23 cellular contexts compared by ENCODE assay signal in genomic region chr14:90728951-90729350, GRCh38.
DNase-seq lines count a peak whose midpoint lies in the region; FAIRE-seq and TF ChIP-seq lines count a peak whose summit lies in the region.
"Had no signal": no experiment of that assay in that cellular context is flagged by ENCODE, and none has a peak within 500 bp of the region (broad histone marks: within the 10 kb centered on the region; RNA-seq: fewer than 3 reads in every experiment).

No MANE protein-coding gene starts in this region.

- H2AFZ ChIP-seq in MM.1S (ENCODE audit: low read length), result no peak overlapping the region
- H2AFZ ChIP-seq: PC-9 had no signal

- intact Hi-C loops in adrenal gland (cut with DNase I), result no loop called here
- intact Hi-C loops in dorsolateral prefrontal cortex (cut with DNase I), result no loop called here

- H3K4me1 ChIP-seq in adrenal gland (replicated peaks in 1 of 2) (peaks cover 0 to 15% of the 10 kb centered on the region in 2 donors), MM.1S (ENCODE audit: low read length) (no peaks in the 10 kb centered on the region)

- H3F3A ChIP-seq in MM.1S (ENCODE audit: insufficient read depth, low read length), result no peaks in the 10 kb centered on the region

- H3K4me3 ChIP-seq in adrenal gland (no peak overlapping the region), dorsolateral prefrontal cortex (no peak overlapping the region), MM.1S (ENCODE audit: low read length) (no peak overlapping the region)
- H3K4me3 ChIP-seq: BLaER1 treated with 17β-estradiol and CSF1 and Interleukin-3, amounts not matched to agents 10 nM and 100 nM; PC-9 had no signal

- DNase-seq in adrenal gland (peak; percentile 47 to 84 (median 73)), dorsolateral prefrontal cortex (peak in 2 of 10 donors; percentile 43 to 46), globus pallidus (ENCODE audit: low spot score) (peak; percentile 58), substantia nigra (lab: John Stamatoyannopoulos, UW) (peak in 9 of 49 donors; percentile 16 to 51 (median 22)), GM12892 (ENCODE audit: insufficient read length) (no peak), MM.1S (no peak), inferior parietal cortex (ENCODE audit: extremely low spot score) (no peak)
- no peak for DNase-seq in stimulated activated CD8-positive, alpha-beta memory T cell treated with anti-CD3 and anti-CD28 coated beads, Interleukin-4, amount 100 ng/mL, for 48 hours
- DNase-seq: 8988T; Calu3; CD8-positive, alpha-beta memory T cell; DMS153; Kasumi-1; NCI-H1092; NCI-H1436; NCI-H187 treated with DMSO at 0.1 percent for 48 hours; NCI-H2107; NCI-H69; PC-9; RPMI8226; SHP77 had no signal

- no peaks in the 10 kb centered on the region for H3K9me3 ChIP-seq in adrenal gland (replicated peaks in 1 of 3)
- no peaks in the 10 kb centered on the region for H3K9me3 ChIP-seq in MM.1S (replicated peaks; ENCODE audit: insufficient read depth, low read length)

- H3K36me3 ChIP-seq in adrenal gland (replicated peaks in 1 of 2) (no peaks in the 10 kb centered on the region), MM.1S (replicated peaks; ENCODE audit: insufficient read depth, low read length) (no peaks in the 10 kb centered on the region)

- no peak for FAIRE-seq in GM12892 (lab: Jason Lieb, UNC)
- FAIRE-seq: G401.6 had no signal

- 49 to 55% (median 54%) methylated on average over 5 of the region's 5 CpGs for WGBS in adrenal gland, 4 donors

- TF ChIP-seq CTCF in adrenal gland (IDR thresholded peaks at IDR 0.05) (no peak), dorsolateral prefrontal cortex (IDR thresholded peaks at IDR 0.05 in 54 of 56, conservative IDR thresholded peaks at IDR 0.05 in 2 of 56; ENCODE audit: low read depth in 1 of 56, partially characterized antibody in 56 of 56) (no peak), MM.1S (IDR thresholded peaks at IDR 0.05; ENCODE audit: low read length) (no peak)

- H3K4me2 ChIP-seq in MM.1S (ENCODE audit: low read depth, low read length), result no peak overlapping the region
- H3K4me2 ChIP-seq: BLaER1 treated with 17β-estradiol and CSF1 and Interleukin-3, amounts not matched to agents 10 nM and 100 nM; PC-9 had no signal

- H3K9me2 ChIP-seq in MM.1S (replicated peaks; ENCODE audit: insufficient read depth, low read length), result no peaks in the 10 kb centered on the region

- H3K79me2 ChIP-seq in MM.1S (ENCODE audit: low read length), result no peaks in the 10 kb centered on the region

- TF ChIP-seq POLR2A in adrenal gland (IDR thresholded peaks at IDR 0.05) (no peak), GM12892 (IDR thresholded peaks at IDR 0.05; ENCODE audit: low read depth, low read length) (no peak)

- H3K27ac ChIP-seq in adrenal gland, result peak overlapping the region in 2 of 5 donors; percentile 43 to 48
- H3K27ac ChIP-seq in dorsolateral prefrontal cortex, result peak overlapping the region in 57 of 59 donors; percentile 18 to 97 (median 74)
- peak overlapping the region; percentile 43 for H3K27ac ChIP-seq in substantia nigra (ENCODE audit: low read depth, low read length, poor library complexity, severe bottlenecking)
- no peak overlapping the region for H3K27ac ChIP-seq in MM.1S (ENCODE audit: low read length)
- H3K27ac ChIP-seq: BLaER1 treated with 17β-estradiol and CSF1 and Interleukin-3, amounts not matched to agents 10 nM and 100 nM; PC-9 had no signal

- H3K27me3 ChIP-seq in adrenal gland, result no peaks in the 10 kb centered on the region
- H3K27me3 ChIP-seq in dorsolateral prefrontal cortex, result no peaks in the 10 kb centered on the region
- H3K27me3 ChIP-seq in MM.1S (replicated peaks; ENCODE audit: insufficient read depth, low read length), result no peaks in the 10 kb centered on the region
- H3K27me3 ChIP-seq: BLaER1 treated with 17β-estradiol and CSF1 and Interleukin-3, amounts not matched to agents 10 nM and 100 nM had no signal

- H4K20me1 ChIP-seq in MM.1S (ENCODE audit: insufficient read depth, low read length), result no peaks in the 10 kb centered on the region
- H4K20me1 ChIP-seq: BLaER1 treated with 17β-estradiol and CSF1 and Interleukin-3, amounts not matched to agents 10 nM and 100 nM had no signal

- H3K9ac ChIP-seq in MM.1S (ENCODE audit: low read length), result no peak overlapping the region
- H3K9ac ChIP-seq: BLaER1 treated with 17β-estradiol and CSF1 and Interleukin-3, amounts not matched to agents 10 nM and 100 nM had no signal

Comparison
In these comparisons a context has a peak if more than half of its experiments do, and no peak if none do; other contexts are left out.
1. DNase-seq: peak in adrenal gland (7 of 7) and globus pallidus (single experiment); none in GM12892 (single experiment), stimulated activated CD8-positive, alpha-beta memory T cell treated with anti-CD3 and anti-CD28 coated beads, Interleukin-4, amount 100 ng/mL, for 48 hours (single experiment), MM.1S (single experiment) and inferior parietal cortex (single experiment).